Comparison of ENCODE assay signal across 8 cellular contexts in genomic region chr9:129597355-129598088, GRCh38. TPM values are rescaled to one million over a fixed set of nuclear protein-coding genes. Genes with fewer than 3 reads are reported as not detected.
A peak's percentile ranks its signal among the peaks of the same experiment; 100 is the strongest.
DNase-seq lines count a peak whose midpoint lies in the region; ATAC-seq and TF ChIP-seq lines count a peak whose summit lies in the region.

No MANE protein-coding gene starts in this region.

- H3K4me1 ChIP-seq in gastroesophageal sphincter = peaks cover 0 to 30% (median 21%) of the 10 kb centered on the region in 3 donors

- 40% methylated on average over 1 of the region's 57 CpGs; no CpG with 5 or more reads in 1 of the 2 donors for WGBS in gastroesophageal sphincter (ENCODE audit: low coverage in 1 of 2), 2 donors

- no peak for TF ChIP-seq POLR2A in gastroesophageal sphincter (IDR thresholded peaks at IDR 0.05)

- TF ChIP-seq CTCF in gastroesophageal sphincter (IDR thresholded peaks at IDR 0.05) (no peak), osteocyte (IDR thresholded peaks at IDR 0.05) (no peak)

- no peaks in the 10 kb centered on the region for H3K36me3 Mint-ChIP-seq in activated T-cell treated with anti-CD3 and anti-CD28 coated beads, Interleukin-2, amount 50 U/mL, for 24 hours (ENCODE audit: low read depth)
- H3K36me3 Mint-ChIP-seq in osteocyte (ENCODE audit: unreplicated experiment) = no peaks in the 10 kb centered on the region

- peak overlapping the region; percentile 11 for H3K27ac Mint-ChIP-seq in activated T-cell treated with anti-CD3 and anti-CD28 coated beads, Interleukin-2, amount 50 U/mL, for 24 hours
- peak overlapping the region; percentile 38 for H3K27ac Mint-ChIP-seq in osteocyte (ENCODE audit: unreplicated experiment)

- H3K9me3 ChIP-seq in gastroesophageal sphincter = no peaks in the 10 kb centered on the region

- DNase-seq in activated T-cell treated with anti-CD3 and anti-CD28 coated beads, Interleukin-2, amount 50 U/mL, for 24 hours = peak; percentile 63
- DNase-seq in osteocyte (ENCODE audit: extremely low spot score, unreplicated experiment) (no peak), DMS114 treated with DMSO at 0.1 percent for 48 hours (lab: John Stamatoyannopoulos, UW; ENCODE audit: unreplicated experiment) (no peak), foreskin melanocyte (no peak)

- H3K27me3 ChIP-seq in gastroesophageal sphincter = no peaks in the 10 kb centered on the region

- H3K36me3 ChIP-seq in gastroesophageal sphincter = no peaks in the 10 kb centered on the region

- H3K27me3 Mint-ChIP-seq in activated T-cell treated with anti-CD3 and anti-CD28 coated beads, Interleukin-2, amount 50 U/mL, for 24 hours = peaks cover 6% of the 10 kb centered on the region
- no peaks in the 10 kb centered on the region for H3K27me3 Mint-ChIP-seq in osteocyte (ENCODE audit: unreplicated experiment)

- TF ChIP-seq EP300 in gastroesophageal sphincter (IDR thresholded peaks at IDR 0.05) = no peak

- peak overlapping the region; percentile 26 to 58 for H3K4me3 ChIP-seq in gastroesophageal sphincter

- H3K4me1 Mint-ChIP-seq in activated T-cell treated with anti-CD3 and anti-CD28 coated beads, Interleukin-2, amount 50 U/mL, for 24 hours (ENCODE audit: low read depth) = peaks cover 17% of the 10 kb centered on the region
- peaks cover 19% of the 10 kb centered on the region for H3K4me1 Mint-ChIP-seq in osteocyte (ENCODE audit: unreplicated experiment)

- peak overlapping the region; percentile 34 to 95 (median 93) for H3K27ac ChIP-seq in gastroesophageal sphincter

- ATAC-seq in GM21381 (IDR thresholded peaks at IDR 0.05; ENCODE audit: unreplicated experiment) (peak; percentile 51), gastroesophageal sphincter (peak; percentile 73), HG03457 (IDR thresholded peaks at IDR 0.05; ENCODE audit: unreplicated experiment) (no peak), HG02588 (IDR thresholded peaks at IDR 0.05; ENCODE audit: unreplicated experiment) (no peak)

- H3K9me3 Mint-ChIP-seq in activated T-cell treated with anti-CD3 and anti-CD28 coated beads, Interleukin-2, amount 50 U/mL, for 24 hours = no peaks in the 10 kb centered on the region
- H3K9me3 Mint-ChIP-seq in osteocyte (ENCODE audit: unreplicated experiment) = no peaks in the 10 kb centered on the region

- peak overlapping the region; percentile 31 for H3K4me3 Mint-ChIP-seq in activated T-cell treated with anti-CD3 and anti-CD28 coated beads, Interleukin-2, amount 50 U/mL, for 24 hours
- peak overlapping the region; percentile 14 for H3K4me3 Mint-ChIP-seq in osteocyte (ENCODE audit: unreplicated experiment)

RNA-seq across cellular contexts. Expression of gene C9orf50, which starts 23.4 kb away (rescaled TPM):
- total RNA-seq in gastroesophageal sphincter (under 1 TPM in 1 of 4 donors, not detected in 3; 0.27 TPM), osteocyte (not detected in 2 replicates)

RNA-seq across cellular contexts. Expression of gene NTMT1, which starts 28.4 kb away (rescaled TPM):
- 10 to 100 TPM; 12.8 to 24.0 (median 21.8) TPM for total RNA-seq in gastroesophageal sphincter
- total RNA-seq in osteocyte = 41.1 and 45.7 TPM in 2 replicates

RNA-seq across cellular contexts. Expression of gene ASB6, which starts 44.4 kb away (rescaled TPM):
- total RNA-seq in gastroesophageal sphincter (10 to 100 TPM; 21.3 to 37.2 (median 28.2) TPM), osteocyte (18.1 and 19.1 TPM in 2 replicates)

Comparison
In these comparisons a context has a peak if more than half of its experiments do, and no peak if none do; other contexts are left out.
1. ATAC-seq: peak in GM21381 (single experiment) and gastroesophageal sphincter (single experiment); none in HG03457 (single experiment) and HG02588 (single experiment).